Comparison of ENCODE assay signal across 8 cellular contexts in genomic region chr22:46352691-46353386, GRCh38. TPM values are rescaled to one million over a fixed set of nuclear protein-coding genes. Genes with fewer than 3 reads are reported as not detected.
DNase-seq lines count a peak whose midpoint lies in the region; ATAC-seq and TF ChIP-seq lines count a peak whose summit lies in the region.

No MANE protein-coding gene starts in this region.

- no peaks in the 10 kb centered on the region for H3K9me3 ChIP-seq in SK-N-SH
- no peaks in the 10 kb centered on the region for H3K9me3 ChIP-seq in thymus (ENCODE audit: control insufficient read depth)
- no peaks in the 10 kb centered on the region for H3K9me3 ChIP-seq in ascending aorta

- POLR2A ChIA-PET in SK-N-SH (lab: Yijun Ruan, JAX), result no interaction called here

- no peak for TF ChIP-seq POLR2A in lower leg skin (IDR thresholded peaks at IDR 0.05)

- H3K4me3 ChIP-seq in SK-N-SH (ENCODE audit: low read depth in 2 of 2, low read length in 1 of 2), result no peak overlapping the region
- H3K4me3 ChIP-seq in thymus (ENCODE audit: low read length), result no peak overlapping the region
- H3K4me3 ChIP-seq in lower leg skin (ENCODE audit: low read depth, poor library complexity, severe bottlenecking), result no peak overlapping the region
- H3K4me3 ChIP-seq in ascending aorta, result no peak overlapping the region

- H3K27ac Mint-ChIP-seq in activated naive CD4-positive, alpha-beta T cell treated with anti-CD3 and anti-CD28 coated beads for 36 hours, result no peak overlapping the region

- no peaks in the 10 kb centered on the region for H3K4me1 ChIP-seq in SK-N-SH (ENCODE audit: control insufficient read depth in 1 of 2, insufficient read depth in 2 of 2, low read depth in 1 of 2, low read length in 1 of 2)
- no peaks in the 10 kb centered on the region for H3K4me1 ChIP-seq in thymus (ENCODE audit: control insufficient read depth, insufficient read depth, low read length)
- H3K4me1 ChIP-seq in ascending aorta, result no peaks in the 10 kb centered on the region

- CTCF ChIA-PET in SK-N-SH (lab: Yijun Ruan, JAX), result interaction anchor here (4.3 to 8.4 kb wide), 2 partner anchors 15 to 189 kb away, joined by 30 to 70 read pairs; no protein-coding TSS in a partner anchor
- CTCF ChIA-PET in activated naive CD4-positive, alpha-beta T cell treated with anti-CD3 and anti-CD28 coated beads for 36 hours (lab: Charles Lee), result no interaction called here

- H3K27ac ChIP-seq in SK-N-SH (ENCODE audit: low read depth in 2 of 2, low read length in 1 of 2) (no peak overlapping the region), thymus (ENCODE audit: low read depth) (peak overlapping the region; percentile 26), ascending aorta (no peak overlapping the region)

- no peaks in the 10 kb centered on the region for H3K9me2 ChIP-seq in SK-N-SH

- peaks cover 33% of the 10 kb centered on the region for H3K36me3 Mint-ChIP-seq in activated naive CD4-positive, alpha-beta T cell treated with anti-CD3 and anti-CD28 coated beads for 36 hours (ENCODE audit: low read depth)

- H3K36me3 ChIP-seq in SK-N-SH (replicated peaks in 1 of 2; ENCODE audit: control insufficient read depth in 1 of 2, insufficient read depth in 2 of 2, low read length in 1 of 2), result peaks cover 3 to 85% of the 10 kb centered on the region in 2 experiments
- H3K36me3 ChIP-seq in thymus (ENCODE audit: control insufficient read depth, insufficient read depth), result peaks cover 94% of the 10 kb centered on the region
- peaks cover 80 to 88% of the 10 kb centered on the region in 2 donors for H3K36me3 ChIP-seq in ascending aorta

- no peak for TF ChIP-seq EP300 in SK-N-SH (IDR thresholded peaks at IDR 0.05; ENCODE audit: borderline replicate concordance in 1 of 2, low read depth in 1 of 2, low read length in 1 of 2)

- intact Hi-C loops in Right ventricle myocardium superior (cut with DNase I) (no loop called here), lower leg skin (cut with DNase I; ENCODE audit: low total_unique reads) (no loop called here), ascending aorta (cut with DNase I) (no loop called here)
- intact Hi-C loops in activated naive CD4-positive, alpha-beta T cell treated with anti-CD3 and anti-CD28 coated beads for 36 hours (cut with micrococcal nuclease), result no loop called here

- no peaks in the 10 kb centered on the region for H3K9me3 Mint-ChIP-seq in activated naive CD4-positive, alpha-beta T cell treated with anti-CD3 and anti-CD28 coated beads for 36 hours

- no peak overlapping the region for H2AFZ ChIP-seq in SK-N-SH (ENCODE audit: low read depth)

- peaks cover 24% of the 10 kb centered on the region; the same call in 1 of the 2 replicates for H4K20me1 ChIP-seq in SK-N-SH (ENCODE audit: insufficient read depth)

- no peaks in the 10 kb centered on the region for H3K4me1 Mint-ChIP-seq in activated naive CD4-positive, alpha-beta T cell treated with anti-CD3 and anti-CD28 coated beads for 36 hours (ENCODE audit: low read depth)

- no peak overlapping the region for H3K4me2 ChIP-seq in SK-N-SH

- H3K27me3 ChIP-seq in SK-N-SH (ENCODE audit: insufficient read depth), result no peaks in the 10 kb centered on the region
- no peaks in the 10 kb centered on the region for H3K27me3 ChIP-seq in thymus (ENCODE audit: control insufficient read depth, insufficient read depth)
- H3K27me3 ChIP-seq in ascending aorta, result no peaks in the 10 kb centered on the region

- H3K79me2 ChIP-seq in SK-N-SH (ENCODE audit: insufficient read depth), result no peaks in the 10 kb centered on the region

- H3F3A ChIP-seq in SK-N-SH (replicated peaks; ENCODE audit: insufficient read depth), result no peaks in the 10 kb centered on the region

- no peaks in the 10 kb centered on the region for H3K27me3 Mint-ChIP-seq in activated naive CD4-positive, alpha-beta T cell treated with anti-CD3 and anti-CD28 coated beads for 36 hours (ENCODE audit: low read depth)

- H3K4me3 Mint-ChIP-seq in activated naive CD4-positive, alpha-beta T cell treated with anti-CD3 and anti-CD28 coated beads for 36 hours, result no peak overlapping the region

- no peak overlapping the region for H3K9ac ChIP-seq in SK-N-SH

- TF ChIP-seq RAD21 in SK-N-SH (IDR thresholded peaks at IDR 0.05; ENCODE audit: low read length), result no peak

- 90% methylated on average over 17 of the region's 20 CpGs for WGBS in SK-N-SH (ENCODE audit: low lambda C conversion rate)
- 95% methylated on average over 20 of the region's 20 CpGs for WGBS in thymus
- 66 to 75% methylated on average over 17 to 19 of the region's 20 CpGs for WGBS in lower leg skin, 2 donors

- peak; percentile 9; the same call in 2 of the 3 replicates for ATAC-seq in SK-N-SH treated with all-trans-retinoic acid at 6 μM for 48 hours
- peak; percentile 73 for ATAC-seq in Right ventricle myocardium superior (ENCODE audit: poor library complexity)

- TF ChIP-seq CTCF in SK-N-SH (IDR thresholded peaks at IDR 0.05), result no peak
- TF ChIP-seq CTCF in lower leg skin (IDR thresholded peaks at IDR 0.05), result no peak
- TF ChIP-seq CTCF in ascending aorta (IDR thresholded peaks at IDR 0.05), result no peak

- DNase-seq in SK-N-SH, result no peak
- peak; percentile 15 for DNase-seq in RPMI8226
- peak; percentile 78 for DNase-seq in Right ventricle myocardium superior
- DNase-seq in lower leg skin (ENCODE audit: low spot score in 2 of 2), result no peak
- DNase-seq in ascending aorta (ENCODE audit: low spot score in 2 of 2), result no peak
- DNase-seq in activated naive CD4-positive, alpha-beta T cell treated with anti-CD3 and anti-CD28 coated beads for 36 hours, result no peak

TF ChIP-seq in SK-N-SH treated with all-trans-retinoic acid at 6 μM for 48 hours, 23 proteins besides CTCF, POLR2A, EP300 and RAD21:
- TF ChIP-seq ZC3H10 (CRISPR knock-in tag; IDR thresholded peaks at IDR 0.05) (no peak), ISL1 (CRISPR knock-in tag; IDR thresholded peaks at IDR 0.05) (no peak), BACH2 (CRISPR knock-in tag; IDR thresholded peaks at IDR 0.05; ENCODE audit: borderline replicate concordance) (no peak)
- TF ChIP-seq, protein P1, sequence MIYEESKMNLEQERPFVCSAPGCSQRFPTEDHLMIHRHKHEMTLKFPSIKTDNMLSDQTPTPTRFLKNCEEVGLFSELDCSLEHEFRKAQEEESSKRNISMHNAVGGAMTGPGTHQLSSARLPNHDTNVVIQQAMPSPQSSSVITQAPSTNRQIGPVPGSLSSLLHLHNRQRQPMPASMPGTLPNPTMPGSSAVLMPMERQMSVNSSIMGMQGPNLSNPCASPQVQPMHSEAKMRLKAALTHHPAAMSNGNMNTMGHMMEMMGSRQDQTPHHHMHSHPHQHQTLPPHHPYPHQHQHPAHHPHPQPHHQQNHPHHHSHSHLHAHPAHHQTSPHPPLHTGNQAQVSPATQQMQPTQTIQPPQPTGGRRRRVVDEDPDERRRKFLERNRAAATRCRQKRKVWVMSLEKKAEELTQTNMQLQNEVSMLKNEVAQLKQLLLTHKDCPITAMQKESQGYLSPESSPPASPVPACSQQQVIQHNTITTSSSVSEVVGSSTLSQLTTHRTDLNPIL (CRISPR knock-in tag; IDR thresholded peaks at IDR 0.05; ENCODE audit: low read depth), result no peak

TF ChIP-seq in SK-N-SH, 30 proteins besides CTCF, POLR2A, EP300 and RAD21 (continues in another document):
- TF ChIP-seq CHD2 (IDR thresholded peaks at IDR 0.05; ENCODE audit: low read length, partially characterized antibody), result no peak
- TF ChIP-seq YY1 (IDR thresholded peaks at IDR 0.05; ENCODE audit: low read depth), result no peak
- no peak for TF ChIP-seq TCF12 (IDR thresholded peaks at IDR 0.05)
- TF ChIP-seq ELF1 (IDR thresholded peaks at IDR 0.05), result no peak
- TF ChIP-seq RXRA (IDR thresholded peaks at IDR 0.05; ENCODE audit: borderline replicate concordance, low read depth), result no peak
- no peak for TF ChIP-seq TAF1 (IDR thresholded peaks at IDR 0.05; ENCODE audit: borderline replicate concordance, low read depth, low read length)
- no peak for TF ChIP-seq GATA2 (CRISPR knock-in tag; IDR thresholded peaks at IDR 0.05)
- TF ChIP-seq POLR2AphosphoS5 (IDR thresholded peaks at IDR 0.05; ENCODE audit: low read depth, low read length), result no peak
- no peak for TF ChIP-seq NFIC (IDR thresholded peaks at IDR 0.05; ENCODE audit: borderline replicate concordance)
- TF ChIP-seq, protein P2, sequence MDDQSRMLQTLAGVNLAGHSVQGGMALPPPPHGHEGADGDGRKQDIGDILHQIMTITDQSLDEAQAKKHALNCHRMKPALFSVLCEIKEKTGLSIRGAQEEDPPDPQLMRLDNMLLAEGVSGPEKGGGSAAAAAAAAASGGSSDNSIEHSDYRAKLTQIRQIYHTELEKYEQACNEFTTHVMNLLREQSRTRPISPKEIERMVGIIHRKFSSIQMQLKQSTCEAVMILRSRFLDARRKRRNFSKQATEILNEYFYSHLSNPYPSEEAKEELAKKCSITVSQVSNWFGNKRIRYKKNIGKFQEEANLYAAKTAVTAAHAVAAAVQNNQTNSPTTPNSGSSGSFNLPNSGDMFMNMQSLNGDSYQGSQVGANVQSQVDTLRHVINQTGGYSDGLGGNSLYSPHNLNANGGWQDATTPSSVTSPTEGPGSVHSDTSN (IDR thresholded peaks at IDR 0.05), result no peak
- no peak for TF ChIP-seq GABPA (IDR thresholded peaks at IDR 0.05; ENCODE audit: low read depth)

RNA-seq across cellular contexts. Expression of gene TRMU, which starts 17.3 kb away (rescaled TPM):
- 47.1 and 47.4 TPM in 2 replicates for polyA plus RNA-seq in SK-N-SH (2012; rRNA removed)
- polyA plus RNA-seq in SK-N-SH (2012; cell fraction: cytosol; rRNA removed), result 24.5 and 32.6 TPM in 2 replicates
- polyA plus RNA-seq in SK-N-SH (2012; cell fraction: nucleus; rRNA removed), result 145 and 156 TPM in 2 replicates
- total RNA-seq in Right ventricle myocardium superior, result 37.7 TPM
- polyA plus RNA-seq in thymus, result 28.7 TPM
- total RNA-seq in lower leg skin, result 10 to 100 TPM; 26.8 to 43.5 (median 32.7) TPM
- total RNA-seq in ascending aorta, result 13.5 TPM
- total RNA-seq in activated naive CD4-positive, alpha-beta T cell treated with anti-CD3 and anti-CD28 coated beads for 36 hours, result 10 to 100 TPM; 57.4 TPM

RNA-seq across cellular contexts. Expression of gene GTSE1, which starts 56.2 kb away (rescaled TPM):
- polyA plus RNA-seq in SK-N-SH (2012; rRNA removed), result 9.4 and 12.2 TPM in 2 replicates
- 6.1 and 7.7 TPM in 2 replicates for polyA plus RNA-seq in SK-N-SH (2012; cell fraction: cytosol; rRNA removed)
- polyA plus RNA-seq in SK-N-SH (2012; cell fraction: nucleus; rRNA removed), result 28.1 and 31.7 TPM in 2 replicates
- total RNA-seq in Right ventricle myocardium superior, result 0.43 TPM
- 4.4 TPM for polyA plus RNA-seq in thymus
- 1 to 10 TPM in 2 of 4 donors, under 1 TPM in 2; 0.44 to 1.5 (median 0.91) TPM for total RNA-seq in lower leg skin
- not detected for total RNA-seq in ascending aorta
- 10 to 100 TPM; 39.7 to 39.8 TPM for total RNA-seq in activated naive CD4-positive, alpha-beta T cell treated with anti-CD3 and anti-CD28 coated beads for 36 hours

Comparison
In these comparisons a context has a peak if more than half of its experiments do, and no peak if none do; other contexts are left out.
1. DNase-seq: peak in RPMI8226 (single experiment) and Right ventricle myocardium superior (single experiment); none in SK-N-SH (single experiment), lower leg skin (0 of 2), ascending aorta (0 of 2) and activated naive CD4-positive, alpha-beta T cell treated with anti-CD3 and anti-CD28 coated beads for 36 hours (single experiment).
2. RNA of gene GTSE1, which starts 56.2 kb away (total RNA-seq): 39.7 to 39.8 TPM in activated naive CD4-positive, alpha-beta T cell treated with anti-CD3 and anti-CD28 coated beads for 36 hours; 0.44 to 1.5 TPM in lower leg skin, 0.43 TPM in Right ventricle myocardium superior (single experiment) and not detected in ascending aorta (single experiment); every median in the first group is over 10 times any median in the second.